Comparison of ENCODE assay signal across 17 cellular contexts in the genomic region with DNA sequence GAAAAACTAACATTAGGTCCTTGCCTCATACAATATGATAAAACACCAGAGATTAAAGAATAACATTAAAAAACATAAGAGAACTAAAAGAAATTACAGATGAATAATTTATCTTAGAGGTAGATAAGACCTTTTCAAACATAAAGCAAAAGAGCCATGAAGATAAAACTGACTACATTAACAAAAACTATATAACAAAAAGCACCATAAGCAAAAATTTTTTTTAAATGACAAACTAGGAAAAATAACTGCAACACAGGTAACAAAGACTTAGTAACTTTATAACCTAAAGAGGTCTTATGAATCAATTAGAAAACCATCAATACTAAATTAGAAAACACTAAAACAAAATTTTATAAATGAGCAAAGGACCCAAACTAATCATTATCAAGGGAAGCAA. TPM values are rescaled to one million over a fixed set of nuclear protein-coding genes. Genes with fewer than 3 reads are reported as not detected.
DNase-seq lines count a peak whose midpoint lies in the region; ATAC-seq, FAIRE-seq and TF ChIP-seq lines count a peak whose summit lies in the region.
"Had no signal": no experiment of that assay in that cellular context is flagged by ENCODE, and none has a peak within 500 bp of the region (broad histone marks: within the 10 kb centered on the region; RNA-seq: fewer than 3 reads in every experiment).

No MANE protein-coding gene starts in this region.

- H3K27ac Mint-ChIP-seq in activated naive CD4-positive, alpha-beta T cell treated with anti-CD3 and anti-CD28 coated beads for 36 hours = no peak overlapping the region
- H3K27ac Mint-ChIP-seq: B cell; CD4-positive, alpha-beta T cell had no signal

- peaks cover 89% of the 10 kb centered on the region for H3K4me1 ChIP-seq in OCI-LY1 (ENCODE audit: insufficient read depth, low read length, severe bottlenecking)
- H3K4me1 ChIP-seq in small intestine (ENCODE audit: control insufficient read depth in 2 of 2, insufficient read depth in 1 of 2, low read depth in 1 of 2, low read length in 1 of 2) = no peaks in the 10 kb centered on the region

- H3K9me3 Mint-ChIP-seq in activated naive CD4-positive, alpha-beta T cell treated with anti-CD3 and anti-CD28 coated beads for 36 hours = no peaks in the 10 kb centered on the region
- H3K9me3 Mint-ChIP-seq: CD4-positive, alpha-beta T cell had no signal

- H3K27ac ChIP-seq in OCI-LY1 (ENCODE audit: low read depth, low read length, poor library complexity, severe bottlenecking) (peak overlapping the region; percentile 99), small intestine (ENCODE audit: low read depth in 1 of 2, low read length in 1 of 2) (no peak overlapping the region)

- H3K4me2 ChIP-seq in OCI-LY1 (ENCODE audit: low read length) = no peak overlapping the region

- H2AFZ ChIP-seq in OCI-LY1 (ENCODE audit: low read length) = no peak overlapping the region

- TF ChIP-seq CTCF in OCI-LY1 (IDR thresholded peaks at IDR 0.05; ENCODE audit: low read length) = no peak

- no peak for ATAC-seq in HG02981 (IDR thresholded peaks at IDR 0.05; ENCODE audit: unreplicated experiment)

- no peak overlapping the region for H3K4me3 Mint-ChIP-seq in activated naive CD4-positive, alpha-beta T cell treated with anti-CD3 and anti-CD28 coated beads for 36 hours
- H3K4me3 Mint-ChIP-seq: B cell; CD4-positive, alpha-beta T cell had no signal

- no peaks in the 10 kb centered on the region; the same call in none of the 2 replicates for H3K79me2 ChIP-seq in OCI-LY1 (ENCODE audit: insufficient read depth, low read length)

- intact Hi-C loops in activated naive CD4-positive, alpha-beta T cell treated with anti-CD3 and anti-CD28 coated beads for 36 hours (cut with micrococcal nuclease) = no loop called here

- no peak for DNase-seq in small intestine
- no peak for DNase-seq in activated naive CD4-positive, alpha-beta T cell treated with anti-CD3 and anti-CD28 coated beads for 36 hours
- no peak for DNase-seq in kidney tubule cell (ENCODE audit: low spot score)
- DNase-seq: C1 segment of cervical spinal cord; Calu3; CD4-positive, alpha-beta T cell; DMS 273 treated with DMSO at 0.1 percent for 48 hours; DMS79 had no signal

- H3K27me3 ChIP-seq in OCI-LY1 (ENCODE audit: insufficient read depth, low read length) (no peaks in the 10 kb centered on the region), small intestine (ENCODE audit: control insufficient read depth in 2 of 2, insufficient read depth in 2 of 2, low read length in 2 of 2) (no peaks in the 10 kb centered on the region)

- H3F3A ChIP-seq in OCI-LY1 (ENCODE audit: insufficient read depth, low read length) = no peaks in the 10 kb centered on the region

- H3K4me3 ChIP-seq in OCI-LY1 (ENCODE audit: low read depth, low read length, poor library complexity, severe bottlenecking) (no peak overlapping the region), small intestine (ENCODE audit: low read depth in 1 of 2, low read length in 2 of 2) (no peak overlapping the region)
- H3K4me3 ChIP-seq: HAP-1 had no signal

- H3K9me3 ChIP-seq in OCI-LY1 (ENCODE audit: low read length) = no peaks in the 10 kb centered on the region
- no peaks in the 10 kb centered on the region for H3K9me3 ChIP-seq in small intestine (ENCODE audit: control insufficient read depth, low read depth)
- H3K9me3 ChIP-seq: HAP-1 had no signal

- CTCF ChIA-PET in activated naive CD4-positive, alpha-beta T cell treated with anti-CD3 and anti-CD28 coated beads for 36 hours (lab: Charles Lee) = interaction anchor here (0.6 kb wide), 1 partner anchor 18 kb away, joined by 4 read pairs; no protein-coding TSS in a partner anchor

- no peak overlapping the region for H3K9ac ChIP-seq in OCI-LY1 (ENCODE audit: low read length)

- H3K27me3 Mint-ChIP-seq in activated naive CD4-positive, alpha-beta T cell treated with anti-CD3 and anti-CD28 coated beads for 36 hours (ENCODE audit: low read depth) = no peaks in the 10 kb centered on the region
- H3K27me3 Mint-ChIP-seq: B cell; CD4-positive, alpha-beta T cell had no signal

- H3K36me3 ChIP-seq in OCI-LY1 (ENCODE audit: insufficient read depth, low read length) (no peaks in the 10 kb centered on the region), small intestine (ENCODE audit: control insufficient read depth in 2 of 2, insufficient read depth in 2 of 2, low read length in 2 of 2) (no peaks in the 10 kb centered on the region)
- H3K36me3 ChIP-seq: HAP-1 had no signal

- FAIRE-seq in G401.6 (lab: Jason Lieb, UNC) (peak; percentile 60), colon (lab: Jason Lieb, UNC) (peak; percentile 45), small intestine (lab: Jason Lieb, UNC) (peak; percentile 23)
- FAIRE-seq: GM12892, H1, HTR-8/SVneo had no signal

- no peaks in the 10 kb centered on the region for H3K36me3 Mint-ChIP-seq in activated naive CD4-positive, alpha-beta T cell treated with anti-CD3 and anti-CD28 coated beads for 36 hours (ENCODE audit: low read depth)

- no peaks in the 10 kb centered on the region for H4K20me1 ChIP-seq in OCI-LY1 (ENCODE audit: insufficient read depth, low read length)

- peaks cover 30% of the 10 kb centered on the region for H3K4me1 Mint-ChIP-seq in activated naive CD4-positive, alpha-beta T cell treated with anti-CD3 and anti-CD28 coated beads for 36 hours (ENCODE audit: low read depth)

- no peaks in the 10 kb centered on the region for H3K9me2 ChIP-seq in OCI-LY1 (ENCODE audit: low read depth, low read length)

RNA-seq across cellular contexts. Expression of a gene that starts 16.3 kb away (rescaled TPM):
- 1 to 10 TPM; 2.7 to 7.8 (median 3.8) TPM for polyA plus RNA-seq in small intestine
- 10 to 100 TPM; 11.4 to 11.6 TPM for total RNA-seq in activated naive CD4-positive, alpha-beta T cell treated with anti-CD3 and anti-CD28 coated beads for 36 hours
